Comparison of ENCODE assay signal across 1 cellular context in the genomic region with DNA sequence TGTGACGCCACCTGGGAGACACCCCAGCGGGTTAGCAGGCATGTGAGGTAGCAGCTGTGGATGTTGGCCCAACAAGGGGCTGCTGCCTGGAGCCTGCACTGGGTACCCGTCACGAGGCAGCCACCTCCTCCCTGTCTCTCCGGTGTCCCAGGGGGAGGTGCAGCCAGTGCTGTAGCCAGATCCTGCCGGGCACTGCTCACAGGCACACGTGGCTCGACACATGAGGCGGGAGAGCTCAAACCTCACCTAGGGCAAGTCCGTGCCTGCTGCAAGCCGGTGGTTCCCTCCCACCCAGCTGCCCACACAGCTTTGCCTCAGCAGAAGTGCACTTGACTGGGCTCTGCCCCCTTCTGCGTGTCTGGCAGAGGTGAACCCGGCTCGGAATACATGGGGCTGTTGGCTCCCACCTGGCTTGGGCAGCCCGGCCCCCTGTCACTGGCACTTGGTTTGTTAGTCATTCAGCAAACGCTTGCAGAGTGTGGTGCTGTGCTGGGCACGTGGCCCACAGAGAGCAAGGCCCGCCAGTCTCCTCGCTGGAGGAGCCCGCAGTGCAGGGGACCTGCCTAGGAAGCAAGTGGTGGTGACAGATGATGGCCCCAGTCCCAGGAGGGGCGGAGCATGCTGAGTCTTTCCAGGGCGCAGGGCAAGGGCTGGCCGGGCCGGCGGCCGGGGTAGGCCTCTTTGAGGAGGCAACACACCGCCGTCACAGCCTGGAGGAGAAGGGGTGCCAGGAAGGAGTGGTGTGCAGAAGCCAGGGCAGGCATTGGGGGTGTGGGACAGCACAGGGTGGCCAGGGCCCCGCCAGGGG.
A peak's percentile ranks its signal among the peaks of the same experiment; 100 is the strongest.
TF ChIP-seq lines count a peak whose summit lies in the region.

No MANE protein-coding gene starts in this region.

TF ChIP-seq in K562, 482 proteins besides CTCF, POLR2A, EP300 and RAD21 (continued from another document):
- TF ChIP-seq, protein P1, sequence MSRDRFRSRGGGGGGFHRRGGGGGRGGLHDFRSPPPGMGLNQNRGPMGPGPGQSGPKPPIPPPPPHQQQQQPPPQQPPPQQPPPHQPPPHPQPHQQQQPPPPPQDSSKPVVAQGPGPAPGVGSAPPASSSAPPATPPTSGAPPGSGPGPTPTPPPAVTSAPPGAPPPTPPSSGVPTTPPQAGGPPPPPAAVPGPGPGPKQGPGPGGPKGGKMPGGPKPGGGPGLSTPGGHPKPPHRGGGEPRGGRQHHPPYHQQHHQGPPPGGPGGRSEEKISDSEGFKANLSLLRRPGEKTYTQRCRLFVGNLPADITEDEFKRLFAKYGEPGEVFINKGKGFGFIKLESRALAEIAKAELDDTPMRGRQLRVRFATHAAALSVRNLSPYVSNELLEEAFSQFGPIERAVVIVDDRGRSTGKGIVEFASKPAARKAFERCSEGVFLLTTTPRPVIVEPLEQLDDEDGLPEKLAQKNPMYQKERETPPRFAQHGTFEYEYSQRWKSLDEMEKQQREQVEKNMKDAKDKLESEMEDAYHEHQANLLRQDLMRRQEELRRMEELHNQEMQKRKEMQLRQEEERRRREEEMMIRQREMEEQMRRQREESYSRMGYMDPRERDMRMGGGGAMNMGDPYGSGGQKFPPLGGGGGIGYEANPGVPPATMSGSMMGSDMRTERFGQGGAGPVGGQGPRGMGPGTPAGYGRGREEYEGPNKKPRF (IDR thresholded peaks at IDR 0.05; ENCODE audit: low read depth, low read length): no peak
- TF ChIP-seq NR2C2 (CRISPR knock-in tag; IDR thresholded peaks at IDR 0.05) (no peak), NR2C2 (tag; IDR thresholded peaks at IDR 0.05) (peak; percentile 15; the same call in 1 of the 2 replicates), BCLAF1 (IDR thresholded peaks at IDR 0.05; ENCODE audit: borderline replicate concordance in 1 of 2, control insufficient read depth in 1 of 2, low read depth in 2 of 2, low read length in 1 of 2) (no peak), ZNF551 (CRISPR knock-in tag; IDR thresholded peaks at IDR 0.05) (no peak), RBM17 (IDR thresholded peaks at IDR 0.05; ENCODE audit: borderline replicate concordance, low read depth, low read length) (no peak)
